ENCODE assay signal across 22 cellular contexts in genomic region chr22:31604746-31605705, GRCh38. TPM values are rescaled to one million over a fixed set of nuclear protein-coding genes. Genes with fewer than 3 reads are reported as not detected.
A peak's percentile ranks its signal among the peaks of the same experiment; 100 is the strongest.
DNase-seq lines count a peak whose midpoint lies in the region; ATAC-seq lines count a peak whose summit lies in the region.
"Had no signal": no experiment of that assay in that cellular context is flagged by ENCODE, and none has a peak within 500 bp of the region (broad histone marks: within the 10 kb centered on the region; RNA-seq: fewer than 3 reads in every experiment).

No MANE protein-coding gene starts in this region.

- no peak overlapping the region for H3K56ac ChIP-seq in mesendoderm (ENCODE audit: low read length)

- no peak overlapping the region for H2BK15ac ChIP-seq in mesendoderm (replicated peaks; ENCODE audit: low read depth)

- H2BK12ac ChIP-seq in trophoblast cell (ENCODE audit: low read length): no peak overlapping the region

- no peak overlapping the region for H4K5ac ChIP-seq in mesendoderm (ENCODE audit: low read length)

- H2BK5ac ChIP-seq in trophoblast cell (ENCODE audit: low read depth, low read length, poor library complexity) (no peak overlapping the region), mesendoderm (ENCODE audit: low read length) (no peak overlapping the region)

- H3K23ac ChIP-seq in trophoblast cell (ENCODE audit: low read length) (no peak overlapping the region), mesendoderm (ENCODE audit: low read length) (no peak overlapping the region)

- peaks cover 24% of the 10 kb centered on the region for H3K79me1 ChIP-seq in trophoblast cell (ENCODE audit: low read length)
- no peaks in the 10 kb centered on the region for H3K79me1 ChIP-seq in mesendoderm (ENCODE audit: low read length)

- H2AK5ac ChIP-seq in trophoblast cell (ENCODE audit: low read length) (no peak overlapping the region), mesendoderm (ENCODE audit: low read length) (no peak overlapping the region)

- no peak overlapping the region for H3K4me3 Mint-ChIP-seq in T-helper 2 cell treated with Interferon-gamma antibody and Interleukin-4, amounts not matched to agents 5 μg/mL and 100 μg/mL, for 36 hours
- H3K4me3 Mint-ChIP-seq: activated T-cell treated with anti-CD3 and anti-CD28 coated beads, Interleukin-2, amount 50 U/mL, for 72 hours; dendritic cell treated with granulocyte-macrophage colony-stimulating factor and Interleukin-4, amounts not matched to agents 40 ng/mL and 50 ng/mL, for 4 days; immature natural killer cell; T-helper 1 cell treated with Interleukin-12 subunit alpha and Interleukin-12 subunit beta and Interleukin-4 antibody, amounts not matched to agents 30 μg/mL and 1 μg/mL, for 36 hours had no signal

- no peak overlapping the region for H3K4ac ChIP-seq in trophoblast cell (ENCODE audit: low read depth, low read length)
- H3K4ac ChIP-seq in mesendoderm (ENCODE audit: low read depth, low read length): no peak overlapping the region

- H3K4me1 Mint-ChIP-seq in T-helper 2 cell treated with Interferon-gamma antibody and Interleukin-4, amounts not matched to agents 5 μg/mL and 100 μg/mL, for 36 hours (ENCODE audit: low read depth): no peaks in the 10 kb centered on the region
- H3K4me1 Mint-ChIP-seq: immature natural killer cell had no signal

- H3K9me3 Mint-ChIP-seq in T-helper 2 cell treated with Interferon-gamma antibody and Interleukin-4, amounts not matched to agents 5 μg/mL and 100 μg/mL, for 36 hours: no peaks in the 10 kb centered on the region
- H3K9me3 Mint-ChIP-seq: activated T-cell treated with anti-CD3 and anti-CD28 coated beads, Interleukin-2, amount 50 U/mL, for 72 hours; dendritic cell treated with granulocyte-macrophage colony-stimulating factor and Interleukin-4, amounts not matched to agents 40 ng/mL and 50 ng/mL, for 4 days; immature natural killer cell; T-helper 1 cell treated with Interleukin-12 subunit alpha and Interleukin-12 subunit beta and Interleukin-4 antibody, amounts not matched to agents 30 μg/mL and 1 μg/mL, for 36 hours had no signal

- H3K36me3 ChIP-seq in trophoblast cell (ENCODE audit: control insufficient read depth in 1 of 2, insufficient read depth in 2 of 2, low read length in 2 of 2): no peaks in the 10 kb centered on the region
- no peaks in the 10 kb centered on the region for H3K36me3 ChIP-seq in mesendoderm (ENCODE audit: control insufficient read depth, insufficient read depth, low read length)
- H3K36me3 ChIP-seq: right lobe of liver had no signal

- no peak for ATAC-seq in GM21526 (IDR thresholded peaks at IDR 0.05; ENCODE audit: low FRiP score, unreplicated experiment)

- H3K18ac ChIP-seq in trophoblast cell (ENCODE audit: low read length) (peak overlapping the region; percentile 7), mesendoderm (ENCODE audit: low read length) (no peak overlapping the region)

- peaks cover 22 to 24% of the 10 kb centered on the region in 2 experiments for H3K4me1 ChIP-seq in trophoblast cell (ENCODE audit: control insufficient read depth in 1 of 2, insufficient read depth in 2 of 2, low read length in 2 of 2)
- H3K4me1 ChIP-seq in mesendoderm (ENCODE audit: control insufficient read depth, low read depth, low read length): no peaks in the 10 kb centered on the region
- H3K4me1 ChIP-seq: right lobe of liver, tibial nerve had no signal

- peak overlapping the region; percentile 28 for H3K27ac Mint-ChIP-seq in T-helper 2 cell treated with Interferon-gamma antibody and Interleukin-4, amounts not matched to agents 5 μg/mL and 100 μg/mL, for 36 hours
- H3K27ac Mint-ChIP-seq: activated T-cell treated with anti-CD3 and anti-CD28 coated beads, Interleukin-2, amount 50 U/mL, for 72 hours; dendritic cell treated with granulocyte-macrophage colony-stimulating factor and Interleukin-4, amounts not matched to agents 40 ng/mL and 50 ng/mL, for 4 days; T-helper 1 cell treated with Interleukin-12 subunit alpha and Interleukin-12 subunit beta and Interleukin-4 antibody, amounts not matched to agents 30 μg/mL and 1 μg/mL, for 36 hours had no signal

- no peaks in the 10 kb centered on the region for H3K27me3 Mint-ChIP-seq in T-helper 2 cell treated with Interferon-gamma antibody and Interleukin-4, amounts not matched to agents 5 μg/mL and 100 μg/mL, for 36 hours (ENCODE audit: low read depth)
- H3K27me3 Mint-ChIP-seq: dendritic cell treated with granulocyte-macrophage colony-stimulating factor and Interleukin-4, amounts not matched to agents 40 ng/mL and 50 ng/mL, for 4 days had no signal

- WGBS in trophoblast cell (ENCODE audit: extremely low coverage, insufficient coverage, insufficient read length): no CpG with 5 or more reads among the region's 17 CpGs
- WGBS in mesendoderm (ENCODE audit: extremely low coverage, insufficient coverage, low lambda C conversion rate): no CpG with 5 or more reads among the region's 17 CpGs

- H3K27me3 ChIP-seq in trophoblast cell (ENCODE audit: insufficient read depth, low read length): no peaks in the 10 kb centered on the region
- H3K27me3 ChIP-seq in mesendoderm (ENCODE audit: insufficient read depth, low read length, poor library complexity): no peaks in the 10 kb centered on the region
- H3K27me3 ChIP-seq: right lobe of liver, tibial nerve had no signal

- H3K4me2 ChIP-seq in trophoblast cell (ENCODE audit: low read length) (no peak overlapping the region), mesendoderm (ENCODE audit: low read length) (no peak overlapping the region)

- H4K91ac ChIP-seq in trophoblast cell (ENCODE audit: low read depth, low read length): no peak overlapping the region

- H2BK120ac ChIP-seq in trophoblast cell (ENCODE audit: insufficient read depth, low read length, poor library complexity): no peak overlapping the region
- H2BK120ac ChIP-seq in mesendoderm (ENCODE audit: low read depth, low read length): no peak overlapping the region

- H2AFZ ChIP-seq in trophoblast cell (ENCODE audit: insufficient read depth, low read length, poor library complexity): no peak overlapping the region

- H3K9ac ChIP-seq in trophoblast cell (ENCODE audit: low read length): no peak overlapping the region
- H3K9ac ChIP-seq in mesendoderm (ENCODE audit: low read length): no peak overlapping the region

- no peak overlapping the region for H4K12ac ChIP-seq in trophoblast cell (ENCODE audit: low read depth, low read length)

- DNase-seq in T-helper 2 cell treated with Interferon-gamma antibody and Interleukin-4, amounts not matched to agents 5 μg/mL and 100 μg/mL, for 36 hours (ENCODE audit: low spot score): no peak
- DNase-seq in T-helper 2 cell: no peak
- DNase-seq in KBM-7: peak; percentile 32
- DNase-seq in caudate nucleus (lab: John Stamatoyannopoulos, UW): peak in 7 of 61 donors; percentile 17 to 45 (median 31)
- DNase-seq in trophoblast cell: no peak
- no peak for DNase-seq in mesendoderm
- no peak for DNase-seq in NCI-H2171 treated with DMSO at 0.1 percent for 48 hours (lab: John Stamatoyannopoulos, UW)
- DNase-seq: activated CD4-positive, CD25-positive, alpha-beta regulatory T cell treated with anti-CD3 and anti-CD28 coated beads, Interleukin-2, amount 50 U/mL, for 72 hours; activated T-cell treated with anti-CD3 and anti-CD28 coated beads, Interleukin-2, amount 50 U/mL, for 72 hours; EL; erythroblast; glutamatergic neuron; immature natural killer cell; NCI-H2081; right lobe of liver; Right ventricle myocardium superior; stimulated activated CD4-positive, alpha-beta T cell treated with anti-CD3 and anti-CD28 coated beads, Interleukin-2, amount 100 ng/mL, for 48 hours; stimulated activated CD8-positive, alpha-beta memory T cell treated with anti-CD3 and anti-CD28 coated beads, Interleukin-4, amount 100 ng/mL, for 48 hours had no signal

- H4K8ac ChIP-seq in trophoblast cell (ENCODE audit: low read depth, low read length): no peak overlapping the region
- no peak overlapping the region for H4K8ac ChIP-seq in mesendoderm (ENCODE audit: low read depth, low read length)

- H3K27ac ChIP-seq in caudate nucleus (ENCODE audit: low read depth, low read length) (peak overlapping the region; percentile 88), trophoblast cell (ENCODE audit: low read depth, low read length) (no peak overlapping the region), mesendoderm (ENCODE audit: low read depth, low read length) (no peak overlapping the region)
- H3K27ac ChIP-seq: right lobe of liver, tibial nerve had no signal

- peaks cover 45% of the 10 kb centered on the region for H3K36me3 Mint-ChIP-seq in T-helper 2 cell treated with Interferon-gamma antibody and Interleukin-4, amounts not matched to agents 5 μg/mL and 100 μg/mL, for 36 hours (ENCODE audit: low read depth)

- H3K9me3 ChIP-seq in trophoblast cell (ENCODE audit: insufficient read depth, low read depth, low read length): peaks cover 2% of the 10 kb centered on the region
- H3K9me3 ChIP-seq: right lobe of liver, tibial nerve had no signal

- peaks cover 3% of the 10 kb centered on the region for H3K79me2 ChIP-seq in trophoblast cell (ENCODE audit: control insufficient read depth, insufficient read depth, low read length, poor library complexity)
- H3K79me2 ChIP-seq in mesendoderm (ENCODE audit: control insufficient read depth, insufficient read depth, low read length): no peaks in the 10 kb centered on the region

- in situ Hi-C loops in KBM-7 (cut with MboI; ENCODE audit: low pct_unique_long_range_greater_than_20kb, low sequenced_read_pairs): no loop called here

- no peak overlapping the region for H3K14ac ChIP-seq in trophoblast cell (ENCODE audit: low read length)

- H3K4me3 ChIP-seq in trophoblast cell (ENCODE audit: low read depth, low read length) (no peak overlapping the region), mesendoderm (ENCODE audit: low read length) (no peak overlapping the region)
- H3K4me3 ChIP-seq: right lobe of liver, tibial nerve had no signal

RNA-seq across cellular contexts. Expression of gene PISD, which starts 57.0 kb away (rescaled TPM):
- polyA plus RNA-seq in trophoblast cell (2013): 26.1 and 26.7 TPM in 2 replicates
- 26.7 TPM for polyA plus RNA-seq in mesendoderm (2013, experiment 1 of 2)
- 26.6 TPM for polyA plus RNA-seq in mesendoderm (2013, experiment 2 of 2)
